In genomic region chr7:34869016-34869415, GRCh38 we compare ENCODE assay signal across 20 cellular contexts.
DNase-seq lines count a peak whose midpoint lies in the region; ATAC-seq and TF ChIP-seq lines count a peak whose summit lies in the region.
"Had no signal": no experiment of that assay in that cellular context is flagged by ENCODE, and none has a peak within 500 bp of the region (broad histone marks: within the 10 kb centered on the region; RNA-seq: fewer than 3 reads in every experiment).

No MANE protein-coding gene starts in this region.

- H3K36me3 ChIP-seq in heart left ventricle (no peaks in the 10 kb centered on the region), sigmoid colon (no peaks in the 10 kb centered on the region)

- TF ChIP-seq EP300 in sigmoid colon (IDR thresholded peaks at IDR 0.05) = no peak

- peaks cover 0 to 9% (median 0%) of the 10 kb centered on the region in 12 donors for H3K9me3 ChIP-seq in heart left ventricle
- H3K9me3 ChIP-seq in sigmoid colon = peaks cover 0 to 4% (median 0%) of the 10 kb centered on the region in 4 donors

- H3K27me3 ChIP-seq in heart left ventricle (no peaks in the 10 kb centered on the region), sigmoid colon (no peaks in the 10 kb centered on the region)

- H3K27me3 Mint-ChIP-seq in brain (no peaks in the 10 kb centered on the region), neural crest cell (ENCODE audit: low read depth) (no peaks in the 10 kb centered on the region)

- H3K27ac ChIP-seq in heart left ventricle (no peak overlapping the region), sigmoid colon (no peak overlapping the region)
- H3K27ac ChIP-seq: GM23248 had no signal

- H3K27ac Mint-ChIP-seq in brain = peak overlapping the region in 4 of 5 experiments; percentile 4 to 71 (median 57)
- H3K27ac Mint-ChIP-seq in neural crest cell (ENCODE audit: unreplicated experiment) = peak overlapping the region; percentile 93
- H3K27ac Mint-ChIP-seq: CD14-positive monocyte had no signal

- H3K9me3 Mint-ChIP-seq in brain = peaks cover 9 to 33% (median 17%) of the 10 kb centered on the region in 5 experiments
- peaks cover 16% of the 10 kb centered on the region for H3K9me3 Mint-ChIP-seq in neural crest cell

- no peak overlapping the region for H3K4me3 Mint-ChIP-seq in brain
- no peak overlapping the region for H3K4me3 Mint-ChIP-seq in neural crest cell
- H3K4me3 Mint-ChIP-seq: CD14-positive monocyte had no signal

- H3K36me3 Mint-ChIP-seq in brain (no peaks in the 10 kb centered on the region), neural crest cell (ENCODE audit: low read depth) (no peaks in the 10 kb centered on the region)
- H3K36me3 Mint-ChIP-seq: CD14-positive monocyte had no signal

- WGBS in heart left ventricle, 4 donors = 75 to 80% (median 80%) methylated on average over 6 of the region's 6 CpGs
- 84 to 88% methylated on average over 6 of the region's 6 CpGs for WGBS in sigmoid colon, 2 donors

- H3K4me1 ChIP-seq in heart left ventricle (no peaks in the 10 kb centered on the region), sigmoid colon (no peaks in the 10 kb centered on the region)

- ATAC-seq in heart left ventricle = no peak
- ATAC-seq in GM21390 (IDR thresholded peaks at IDR 0.05; ENCODE audit: unreplicated experiment) = no peak

- intact Hi-C loops in head of caudate nucleus (cut with DNase I) = no loop called here
- intact Hi-C loops in heart left ventricle (cut with DNase I) = no loop called here
- intact Hi-C loops in sigmoid colon (cut with DNase I) = no loop called here

- H3K4me3 ChIP-seq in heart left ventricle (no peak overlapping the region), sigmoid colon (no peak overlapping the region)
- H3K4me3 ChIP-seq: GM23248 had no signal

- TF ChIP-seq CTCF in brain (conservative IDR thresholded peaks at IDR 0.05) = no peak
- TF ChIP-seq CTCF in neural crest cell (conservative IDR thresholded peaks at IDR 0.05) = no peak
- TF ChIP-seq CTCF in heart left ventricle (IDR thresholded peaks at IDR 0.05) = no peak
- TF ChIP-seq CTCF in sigmoid colon (IDR thresholded peaks at IDR 0.05) = no peak

- DNase-seq in head of caudate nucleus (peak in 36 of 42 donors; percentile 10 to 84 (median 60)), neural crest cell (ENCODE audit: low read depth, low spot score) (no peak), superior temporal gyrus (ENCODE audit: extremely low spot score) (peak; percentile 97), heart left ventricle (no peak), sigmoid colon (no peak), ACHN (no peak)
- DNase-seq: DMS79 treated with DMSO at 0.1 percent for 48 hours, GM23248, HCEC 1CT, MM.1S, NCI-H1092, NCI-H1436 treated with DMSO at 0.1 percent for 48 hours, NCI-H2029, NCI-H345, NCI-H524 treated with DMSO at 0.1 percent for 48 hours, RPMI8226, SIG-M5 had no signal

- H3K4me1 Mint-ChIP-seq in brain (peaks cover 15% of the 10 kb centered on the region), neural crest cell (peaks cover 23% of the 10 kb centered on the region)
- H3K4me1 Mint-ChIP-seq: CD14-positive monocyte had no signal

- in situ Hi-C loops in ACHN (cut with HindIII; ENCODE audit: low pct_ligation_motif_present, low pct_unique_long_range_greater_than_20kb, low sequenced_read_pairs) = no loop called here

- no peak for TF ChIP-seq POLR2A in heart left ventricle (IDR thresholded peaks at IDR 0.05)
- no peak for TF ChIP-seq POLR2A in sigmoid colon (IDR thresholded peaks at IDR 0.05)

Comparison
In these comparisons a context has a peak if more than half of its experiments do, and no peak if none do; other contexts are left out.
1. DNase-seq: peak in head of caudate nucleus (36 of 42) and superior temporal gyrus (single experiment); none in neural crest cell (single experiment), heart left ventricle (0 of 5), sigmoid colon (single experiment) and ACHN (single experiment).